9 cellular contexts compared by ENCODE assay signal in genomic region chr9:135077497-135078200, GRCh38. TPM values are rescaled to one million over a fixed set of nuclear protein-coding genes. Genes with fewer than 3 reads are reported as not detected.
DNase-seq lines count a peak whose midpoint lies in the region; ATAC-seq and TF ChIP-seq lines count a peak whose summit lies in the region.
"Had no signal": no experiment of that assay in that cellular context is flagged by ENCODE, and none has a peak within 500 bp of the region (broad histone marks: within the 10 kb centered on the region; RNA-seq: fewer than 3 reads in every experiment).

No MANE protein-coding gene starts in this region.

- no peak for ATAC-seq in GM18517 (IDR thresholded peaks at IDR 0.05; ENCODE audit: unreplicated experiment)
- no peak for ATAC-seq in HG02938 (IDR thresholded peaks at IDR 0.05; ENCODE audit: unreplicated experiment)
- ATAC-seq in GM21619 (IDR thresholded peaks at IDR 0.05; ENCODE audit: unreplicated experiment) = no peak

- H3K36me3 Mint-ChIP-seq in activated naive CD4-positive, alpha-beta T cell treated with anti-CD3 and anti-CD28 coated beads, Interleukin-2, amount 10 ng/mL, durations not matched to agents 7 days and 5 days = no peaks in the 10 kb centered on the region

- TF ChIP-seq CTCF in suprapubic skin (IDR thresholded peaks at IDR 0.05) = no peak

- H3K4me1 ChIP-seq in suprapubic skin = peaks cover 21% of the 10 kb centered on the region

- H3K36me3 ChIP-seq in suprapubic skin = no peaks in the 10 kb centered on the region

- H3K4me1 Mint-ChIP-seq in activated naive CD4-positive, alpha-beta T cell treated with anti-CD3 and anti-CD28 coated beads, Interleukin-2, amount 10 ng/mL, durations not matched to agents 7 days and 5 days = no peaks in the 10 kb centered on the region

- no peak overlapping the region for H3K27ac Mint-ChIP-seq in activated naive CD4-positive, alpha-beta T cell treated with anti-CD3 and anti-CD28 coated beads, Interleukin-2, amount 10 ng/mL, durations not matched to agents 7 days and 5 days

- 65% methylated on average over 11 of the region's 12 CpGs for WGBS in suprapubic skin

- TF ChIP-seq EP300 in suprapubic skin (IDR thresholded peaks at IDR 0.05) = no peak

- peak; percentile 32 for DNase-seq in activated naive CD4-positive, alpha-beta T cell treated with anti-CD3 and anti-CD28 coated beads, Interleukin-2, amount 10 ng/mL, durations not matched to agents 7 days and 5 days
- no peak for DNase-seq in activated naive CD4-positive, alpha-beta T cell treated with anti-CD3 and anti-CD28 coated beads, Interleukin-2, amount 50 U/mL, for 16 hours
- DNase-seq in RPMI7951 (ENCODE audit: low read depth) = peak; percentile 16
- peak; percentile 48 for DNase-seq in hepatic stellate cell (ENCODE audit: low spot score)
- DNase-seq in suprapubic skin (ENCODE audit: low spot score in 2 of 2) = peak; percentile 57 to 79

- peaks cover 42% of the 10 kb centered on the region for H3K27me3 Mint-ChIP-seq in activated naive CD4-positive, alpha-beta T cell treated with anti-CD3 and anti-CD28 coated beads, Interleukin-2, amount 10 ng/mL, durations not matched to agents 7 days and 5 days

- CTCF ChIA-PET in activated naive CD4-positive, alpha-beta T cell treated with anti-CD3 and anti-CD28 coated beads, Interleukin-2, amount 10 ng/mL, durations not matched to agents 7 days and 5 days (lab: Charles Lee) = no interaction called here

- H3K4me3 Mint-ChIP-seq in activated naive CD4-positive, alpha-beta T cell treated with anti-CD3 and anti-CD28 coated beads, Interleukin-2, amount 10 ng/mL, durations not matched to agents 7 days and 5 days = no peak overlapping the region

- no peaks in the 10 kb centered on the region for H3K9me3 ChIP-seq in suprapubic skin

- no peak overlapping the region for H3K27ac ChIP-seq in suprapubic skin

- no peak overlapping the region for H3K4me3 ChIP-seq in suprapubic skin

- H3K27me3 ChIP-seq in suprapubic skin = peaks cover 30% of the 10 kb centered on the region

- no peaks in the 10 kb centered on the region for H3K9me3 Mint-ChIP-seq in activated naive CD4-positive, alpha-beta T cell treated with anti-CD3 and anti-CD28 coated beads, Interleukin-2, amount 10 ng/mL, durations not matched to agents 7 days and 5 days

- TF ChIP-seq POLR2A in suprapubic skin (IDR thresholded peaks at IDR 0.05) = no peak

RNA-seq across cellular contexts. Expression of gene OLFM1, which starts 9.8 kb away (rescaled TPM):
- 0.12 and 0.29 TPM in 2 replicates for total RNA-seq in RPMI7951 (2014; rRNA removed; shearing (Covaris generic))
- 10 to 100 TPM in 2 of 4 donors, 1 to 10 TPM in 2; 4.0 to 15.4 (median 11.7) TPM for total RNA-seq in suprapubic skin
- total RNA-seq: activated CD8-positive, alpha-beta memory T cell treated with anti-CD3 and anti-CD28 coated beads for 36 hours had no signal
